ENCODE assay signal across 33 cellular contexts in genomic region chr15:33183334-33183733, GRCh38. TPM values are rescaled to one million over a fixed set of nuclear protein-coding genes. Genes with fewer than 3 reads are reported as not detected.
"Had no signal": no experiment of that assay in that cellular context is flagged by ENCODE, and none has a peak within 500 bp of the region (broad histone marks: within the 10 kb centered on the region; RNA-seq: fewer than 3 reads in every experiment).

No MANE protein-coding gene starts in this region.

- H3K36me3 ChIP-seq: ascending aorta, cardiac muscle cell had no signal

- H3K4me3 ChIP-seq: ascending aorta, cardiac muscle cell had no signal

- DNase-seq: activated B cell treated with CpG ODN at 0.5 μM for 24 hours; activated CD4-positive, alpha-beta memory T cell treated with anti-CD3 and anti-CD28 coated beads for 36 hours; activated CD4-positive, alpha-beta T cell treated with anti-CD3 and anti-CD28 coated beads for 4 hours; activated CD4-positive, alpha-beta T cell treated with anti-CD3 and anti-CD28 coated beads, Interleukin-2, amount 10 ng/mL, durations not matched to agents 24 days and 14 days; activated CD4-positive, alpha-beta T cell treated with anti-CD3 and anti-CD28 coated beads, Interleukin-2, amount 50 U/mL, for 1 hour; activated CD4-positive, alpha-beta T cell treated with anti-CD3 and anti-CD28 coated beads, Interleukin-2, amount 50 U/mL, for 4 hours; activated CD8-positive, alpha-beta memory T cell treated with anti-CD3 and anti-CD28 coated beads for 24 hours; activated CD8-positive, alpha-beta memory T cell treated with anti-CD3 and anti-CD28 coated beads, Interleukin-2, amount 10 ng/mL, durations not matched to agents 7 days and 5 days; activated CD8-positive, alpha-beta memory T cell treated with anti-CD3 and anti-CD28 coated beads, Interleukin-2, amount 50 U/mL, for 48 hours; activated CD8-positive, alpha-beta T cell treated with anti-CD3 and anti-CD28 coated beads, Interleukin-2, amount 10 ng/mL, durations not matched to agents 7 days and 5 days; activated effector memory CD4-positive, alpha-beta T cell treated with Interleukin-2 at 50 U/mL for 16 hours; activated gamma-delta T cell; activated naive CD4-positive, alpha-beta T cell treated with anti-CD3 and anti-CD28 coated beads, Interleukin-2, amount 10 ng/mL, durations not matched to agents 7 days and 5 days; activated naive CD4-positive, alpha-beta T cell treated with Interleukin-2 at 50 U/mL for 16 hours; activated naive CD8-positive, alpha-beta T cell treated with anti-CD3 and anti-CD28 coated beads, Interleukin-2, amount 10 ng/mL, durations not matched to agents 7 days and 5 days; activated naive CD8-positive, alpha-beta T cell treated with anti-CD3 and anti-CD28 coated beads, Interleukin-2, amount 50 U/mL, for 24 hours; activated T-cell treated with anti-CD3 and anti-CD28 coated beads, Interleukin-2, amount 50 U/mL, for 24 hours; activated T-cell treated with anti-CD3 and anti-CD28 coated beads, Interleukin-2, amount 50 U/mL, for 48 hours; amygdala; anterior cingulate cortex; cerebellar nuclear complex; T-helper 1 cell; T-helper 2 cell; T-helper 9 cell had no signal

- H3K27me3 ChIP-seq: ascending aorta, cardiac muscle cell had no signal

- H3K4me1 ChIP-seq: ascending aorta had no signal

- ATAC-seq: activated CD8-positive, alpha-beta memory T cell treated with anti-CD3 and anti-CD28 coated beads, Interleukin-2, amount 10 ng/mL, durations not matched to agents 7 days and 5 days; activated CD8-positive, alpha-beta T cell treated with anti-CD3 and anti-CD28 coated beads, Interleukin-2, amount 10 ng/mL, durations not matched to agents 7 days and 5 days; activated naive CD8-positive, alpha-beta T cell treated with anti-CD3 and anti-CD28 coated beads, Interleukin-2, amount 50 U/mL, for 24 hours had no signal

- H3K27ac Mint-ChIP-seq: activated B cell treated with CpG ODN at 0.5 μM for 24 hours; activated CD4-positive, alpha-beta memory T cell treated with anti-CD3 and anti-CD28 coated beads for 36 hours; activated CD4-positive, alpha-beta T cell treated with anti-CD3 and anti-CD28 coated beads, Interleukin-2, amount 10 ng/mL, durations not matched to agents 24 days and 14 days; activated CD8-positive, alpha-beta memory T cell treated with anti-CD3 and anti-CD28 coated beads, Interleukin-2, amount 10 ng/mL, durations not matched to agents 7 days and 5 days; activated CD8-positive, alpha-beta T cell treated with anti-CD3 and anti-CD28 coated beads, Interleukin-2, amount 10 ng/mL, durations not matched to agents 7 days and 5 days; activated naive CD4-positive, alpha-beta T cell treated with anti-CD3 and anti-CD28 coated beads, Interleukin-2, amount 10 ng/mL, durations not matched to agents 7 days and 5 days; activated naive CD4-positive, alpha-beta T cell treated with anti-CD3 and anti-CD28 coated beads, Interleukin-2, amount 50 U/mL, for 24 hours; activated naive CD8-positive, alpha-beta T cell; activated naive CD8-positive, alpha-beta T cell treated with anti-CD3 and anti-CD28 coated beads, Interleukin-2, amount 10 ng/mL, durations not matched to agents 7 days and 5 days; activated naive CD8-positive, alpha-beta T cell treated with anti-CD3 and anti-CD28 coated beads, Interleukin-2, amount 50 U/mL, for 24 hours; activated T-cell treated with anti-CD3 and anti-CD28 coated beads, Interleukin-2, amount 50 U/mL, for 24 hours; activated T-helper 2 cell treated with anti-CD3 and anti-CD28 coated beads, Interferon-gamma antibody, Interleukin-2, Interleukin-4, amounts not matched to agents 10 μg/mL and 5 μg/mL and 100 μg/mL, durations not matched to agents 14 hours and 24 hours and 36 hours; brain; T-helper 1 cell treated with Interleukin-12 subunit alpha and Interleukin-12 subunit beta and Interleukin-4 antibody, amounts not matched to agents 30 μg/mL and 1 μg/mL, for 36 hours; T-helper 2 cell treated with Interferon-gamma antibody and Interleukin-4, amounts not matched to agents 5 μg/mL and 100 μg/mL, for 36 hours had no signal

- H3K9me3 ChIP-seq: ascending aorta had no signal

- H3K4me1 Mint-ChIP-seq: activated CD4-positive, alpha-beta T cell treated with anti-CD3 and anti-CD28 coated beads, Interleukin-2, amount 10 ng/mL, durations not matched to agents 24 days and 14 days; activated naive CD4-positive, alpha-beta T cell treated with anti-CD3 and anti-CD28 coated beads, Interleukin-2, amount 10 ng/mL, durations not matched to agents 7 days and 5 days; activated naive CD4-positive, alpha-beta T cell treated with anti-CD3 and anti-CD28 coated beads, Interleukin-2, amount 50 U/mL, for 24 hours; central memory CD8-positive, alpha-beta T cell had no signal

- H3K27me3 Mint-ChIP-seq: activated B cell treated with CpG ODN at 0.5 μM for 24 hours; activated naive CD4-positive, alpha-beta T cell treated with anti-CD3 and anti-CD28 coated beads, Interleukin-2, amount 50 U/mL, for 24 hours; activated naive CD8-positive, alpha-beta T cell; activated naive CD8-positive, alpha-beta T cell treated with anti-CD3 and anti-CD28 coated beads, Interleukin-2, amount 10 ng/mL, durations not matched to agents 7 days and 5 days; activated naive CD8-positive, alpha-beta T cell treated with anti-CD3 and anti-CD28 coated beads, Interleukin-2, amount 50 U/mL, for 24 hours had no signal

- H3K36me3 Mint-ChIP-seq: activated CD4-positive, alpha-beta memory T cell treated with anti-CD3 and anti-CD28 coated beads for 36 hours; activated naive CD4-positive, alpha-beta T cell treated with anti-CD3 and anti-CD28 coated beads, Interleukin-2, amount 10 ng/mL, durations not matched to agents 7 days and 5 days; activated naive CD4-positive, alpha-beta T cell treated with anti-CD3 and anti-CD28 coated beads, Interleukin-2, amount 50 U/mL, for 24 hours; activated naive CD8-positive, alpha-beta T cell treated with anti-CD3 and anti-CD28 coated beads, Interleukin-2, amount 10 ng/mL, durations not matched to agents 7 days and 5 days; brain had no signal

- H3K4me3 Mint-ChIP-seq: activated B cell treated with CpG ODN at 0.5 μM for 24 hours; activated CD4-positive, alpha-beta memory T cell treated with anti-CD3 and anti-CD28 coated beads for 36 hours; activated CD4-positive, alpha-beta T cell treated with anti-CD3 and anti-CD28 coated beads, Interleukin-2, amount 10 ng/mL, durations not matched to agents 24 days and 14 days; activated CD8-positive, alpha-beta memory T cell treated with anti-CD3 and anti-CD28 coated beads, Interleukin-2, amount 10 ng/mL, durations not matched to agents 7 days and 5 days; activated CD8-positive, alpha-beta T cell treated with anti-CD3 and anti-CD28 coated beads, Interleukin-2, amount 10 ng/mL, durations not matched to agents 7 days and 5 days; activated naive CD4-positive, alpha-beta T cell treated with anti-CD3 and anti-CD28 coated beads, Interleukin-2, amount 10 ng/mL, durations not matched to agents 7 days and 5 days; activated naive CD4-positive, alpha-beta T cell treated with anti-CD3 and anti-CD28 coated beads, Interleukin-2, amount 50 U/mL, for 24 hours; activated naive CD8-positive, alpha-beta T cell; activated naive CD8-positive, alpha-beta T cell treated with anti-CD3 and anti-CD28 coated beads, Interleukin-2, amount 10 ng/mL, durations not matched to agents 7 days and 5 days; activated naive CD8-positive, alpha-beta T cell treated with anti-CD3 and anti-CD28 coated beads, Interleukin-2, amount 50 U/mL, for 24 hours; activated T-cell treated with anti-CD3 and anti-CD28 coated beads, Interleukin-2, amount 50 U/mL, for 24 hours; brain; central memory CD8-positive, alpha-beta T cell; T-helper 1 cell treated with Interleukin-12 subunit alpha and Interleukin-12 subunit beta and Interleukin-4 antibody, amounts not matched to agents 30 μg/mL and 1 μg/mL, for 36 hours; T-helper 2 cell treated with Interferon-gamma antibody and Interleukin-4, amounts not matched to agents 5 μg/mL and 100 μg/mL, for 36 hours had no signal

- H3K9me3 Mint-ChIP-seq: activated B cell treated with CpG ODN at 0.5 μM for 24 hours; activated CD4-positive, alpha-beta memory T cell treated with anti-CD3 and anti-CD28 coated beads for 36 hours; activated CD4-positive, alpha-beta T cell treated with anti-CD3 and anti-CD28 coated beads, Interleukin-2, amount 10 ng/mL, durations not matched to agents 24 days and 14 days; activated naive CD4-positive, alpha-beta T cell treated with anti-CD3 and anti-CD28 coated beads, Interleukin-2, amount 10 ng/mL, durations not matched to agents 7 days and 5 days; activated naive CD4-positive, alpha-beta T cell treated with anti-CD3 and anti-CD28 coated beads, Interleukin-2, amount 50 U/mL, for 24 hours; activated naive CD8-positive, alpha-beta T cell treated with anti-CD3 and anti-CD28 coated beads, Interleukin-2, amount 10 ng/mL, durations not matched to agents 7 days and 5 days; activated naive CD8-positive, alpha-beta T cell treated with anti-CD3 and anti-CD28 coated beads, Interleukin-2, amount 50 U/mL, for 24 hours; activated T-cell treated with anti-CD3 and anti-CD28 coated beads, Interleukin-2, amount 50 U/mL, for 24 hours; activated T-helper 2 cell treated with anti-CD3 and anti-CD28 coated beads, Interferon-gamma antibody, Interleukin-2, Interleukin-4, amounts not matched to agents 10 μg/mL and 5 μg/mL and 100 μg/mL, durations not matched to agents 14 hours and 24 hours and 36 hours; central memory CD8-positive, alpha-beta T cell; T-helper 1 cell treated with Interleukin-12 subunit alpha and Interleukin-12 subunit beta and Interleukin-4 antibody, amounts not matched to agents 30 μg/mL and 1 μg/mL, for 36 hours; T-helper 2 cell treated with Interferon-gamma antibody and Interleukin-4, amounts not matched to agents 5 μg/mL and 100 μg/mL, for 36 hours had no signal

RNA-seq across cellular contexts. Expression of gene FMN1, which starts 11.2 kb away (rescaled TPM):
- total RNA-seq: activated CD8-positive, alpha-beta memory T cell treated with anti-CD3 and anti-CD28 coated beads, Interleukin-2, amount 10 ng/mL, durations not matched to agents 7 days and 5 days had no signal
